ENCODE assay signal across 18 cellular contexts in genomic region chr7:116337800-116338199, GRCh38.
DNase-seq lines count a peak whose midpoint lies in the region; ATAC-seq, FAIRE-seq and TF ChIP-seq lines count a peak whose summit lies in the region.
"Had no signal": no experiment of that assay in that cellular context is flagged by ENCODE, and none has a peak within 500 bp of the region (broad histone marks: within the 10 kb centered on the region; RNA-seq: fewer than 3 reads in every experiment).

No MANE protein-coding gene starts in this region.

- FAIRE-seq in A549 (lab: Jason Lieb, UNC) (no peak), K562 (lab: Jason Lieb, UNC) (no peak)
- FAIRE-seq: G401.6, GM12891 had no signal

- H3K9me1 ChIP-seq in K562 (ENCODE audit: control insufficient read depth, insufficient read depth, low read length), result no peaks in the 10 kb centered on the region

- H3K4me2 ChIP-seq in A549, result peak overlapping the region; percentile 6; the same call in 1 of the 3 replicates
- no peak overlapping the region for H3K4me2 ChIP-seq in PC-3 (ENCODE audit: low read length)
- H3K4me2 ChIP-seq in K562 (ENCODE audit: insufficient read depth, low read length), result no peak overlapping the region
- H3K4me2 ChIP-seq: BLaER1 had no signal

- H3K4me3 Mint-ChIP-seq in CD4-positive, alpha-beta T cell, result no peak overlapping the region
- H3K4me3 Mint-ChIP-seq: H9 had no signal

- TF ChIP-seq CTCF in A549 (IDR thresholded peaks at IDR 0.05), result no peak
- TF ChIP-seq CTCF in PC-3 (conservative IDR thresholded peaks at IDR 0.05; ENCODE audit: low read depth, low read length), result no peak
- TF ChIP-seq CTCF in K562 (IDR thresholded peaks at IDR 0.05 in 2 of 3, conservative IDR thresholded peaks at IDR 0.05 in 1 of 3; ENCODE audit: insufficient read depth in 2 of 3, low read depth in 1 of 3, low read length in 3 of 3), result no peak
- TF ChIP-seq CTCF in CD4-positive, alpha-beta T cell (IDR thresholded peaks at IDR 0.05), result no peak

- H3K9me3 Mint-ChIP-seq in CD4-positive, alpha-beta T cell, result no peaks in the 10 kb centered on the region
- H3K9me3 Mint-ChIP-seq: H9 had no signal

- H3F3A ChIP-seq in PC-3 (ENCODE audit: low read length, unreplicated experiment), result no peaks in the 10 kb centered on the region

- H4K20me1 ChIP-seq in PC-3 (ENCODE audit: low read length) (no peaks in the 10 kb centered on the region), K562 (replicated peaks; ENCODE audit: control insufficient read depth, insufficient read depth, low read length) (no peaks in the 10 kb centered on the region)
- H4K20me1 ChIP-seq: BLaER1 had no signal

- TF ChIP-seq POLR2A in A549 (IDR thresholded peaks at IDR 0.05; ENCODE audit: low read length), result no peak
- TF ChIP-seq POLR2A in K562 (conservative IDR thresholded peaks at IDR 0.05), result no peak

- peaks cover 35% of the 10 kb centered on the region for H3K4me1 ChIP-seq in A549
- peaks cover 42% of the 10 kb centered on the region for H3K4me1 ChIP-seq in PC-3 (ENCODE audit: insufficient read depth, low read length)
- H3K4me1 ChIP-seq in K562 (replicated peaks in 1 of 2; ENCODE audit: control insufficient read depth in 2 of 2, insufficient read depth in 2 of 2, low read length in 2 of 2), result peaks cover 0 to 16% of the 10 kb centered on the region in 2 experiments; a peak in 3 of 5 replicates
- peaks cover 0 to 27% (median 17%) of the 10 kb centered on the region in 5 donors for H3K4me1 ChIP-seq in subcutaneous abdominal adipose tissue (ENCODE audit: control insufficient read depth in 5 of 5, insufficient read depth in 5 of 5, low read length in 5 of 5)

- H3K4me1 Mint-ChIP-seq in CD4-positive, alpha-beta T cell (ENCODE audit: low read depth), result no peaks in the 10 kb centered on the region

- no peak overlapping the region for H3K4me3 ChIP-seq in A549
- H3K4me3 ChIP-seq in PC-3 (ENCODE audit: low read length), result no peak overlapping the region
- no peak overlapping the region for H3K4me3 ChIP-seq in K562
- H3K4me3 ChIP-seq in subcutaneous abdominal adipose tissue (ENCODE audit: low read depth in 1 of 5, low read length in 5 of 5), result no peak overlapping the region
- H3K4me3 ChIP-seq: BLaER1 had no signal

- H3K36me3 Mint-ChIP-seq in CD4-positive, alpha-beta T cell (ENCODE audit: low read depth), result no peaks in the 10 kb centered on the region

- no peaks in the 10 kb centered on the region for H3K36me3 ChIP-seq in PC-3 (ENCODE audit: low read depth, low read length)
- H3K36me3 ChIP-seq in K562 (ENCODE audit: control insufficient read depth, insufficient read depth, low read length), result no peaks in the 10 kb centered on the region
- no peaks in the 10 kb centered on the region for H3K36me3 ChIP-seq in subcutaneous abdominal adipose tissue (ENCODE audit: control insufficient read depth in 5 of 5, insufficient read depth in 5 of 5, low read length in 5 of 5)
- H3K36me3 ChIP-seq: BLaER1 had no signal

- DNase-seq in A549 (ENCODE audit: low read depth in 1 of 2, low spot score in 1 of 2) (no peak), PC-3 (peak; percentile 45), K562 (ENCODE audit: extremely low read depth in 1 of 4, low spot score in 3 of 4) (no peak)
- no peak for DNase-seq in CD4-positive, alpha-beta T cell
- DNase-seq: AML-193, DMS79, EL, GOT3, H9, KBM-7 had no signal

- H3K79me2 ChIP-seq in PC-3 (ENCODE audit: low read length) (no peaks in the 10 kb centered on the region), K562 (ENCODE audit: control insufficient read depth, insufficient read depth, low read length) (no peaks in the 10 kb centered on the region)

- TF ChIP-seq RAD21 in A549 (conservative IDR thresholded peaks at IDR 0.05 in 1 of 2, IDR thresholded peaks at IDR 0.05 in 1 of 2) (no peak), K562 (CRISPR knock-in tag; conservative IDR thresholded peaks at IDR 0.05 in 1 of 2, IDR thresholded peaks at IDR 0.05 in 1 of 2) (no peak)

- intact Hi-C loops in PC-3 (cut with micrococcal nuclease), result no loop called here
- intact Hi-C loops in K562 (cut with micrococcal nuclease), result no loop called here
- intact Hi-C loops in CD4-positive, alpha-beta T cell (cut with DNase I, micrococcal nuclease), result no loop called here

- no peak overlapping the region; a peak in 3 of 6 replicates for H3K27ac ChIP-seq in A549
- H3K27ac ChIP-seq in PC-3 (ENCODE audit: low read length), result no peak overlapping the region
- no peak overlapping the region for H3K27ac ChIP-seq in K562 (ENCODE audit: extremely low read depth, low read depth, low read length)
- H3K27ac ChIP-seq in subcutaneous abdominal adipose tissue (ENCODE audit: low read depth, low read length), result peak overlapping the region; percentile 47
- H3K27ac ChIP-seq in CD4-positive, alpha-beta T cell (ENCODE audit: low read depth, low read length), result no peak overlapping the region
- H3K27ac ChIP-seq: 22Rv1, BLaER1, HL-60 had no signal

- H3K9me3 ChIP-seq in A549, result no peaks in the 10 kb centered on the region
- H3K9me3 ChIP-seq in PC-3 (ENCODE audit: low read length), result no peaks in the 10 kb centered on the region
- H3K9me3 ChIP-seq in K562 (replicated peaks; ENCODE audit: control insufficient read depth, insufficient read depth, low read depth, low read length), result no peaks in the 10 kb centered on the region
- no peaks in the 10 kb centered on the region for H3K9me3 ChIP-seq in subcutaneous abdominal adipose tissue (ENCODE audit: control insufficient read depth in 5 of 5, low read length in 5 of 5)
- no peaks in the 10 kb centered on the region for H3K9me3 ChIP-seq in CD4-positive, alpha-beta T cell (ENCODE audit: control insufficient read depth, low read length)
- H3K9me3 ChIP-seq: BLaER1 had no signal

- CTCF ChIA-PET in A549 (lab: Yijun Ruan, JAX), result interaction anchor here (1.0 to 1.2 kb wide), 2 partner anchors 100 to 188 kb away, joined by 3 read pairs; no protein-coding TSS in a partner anchor
- CTCF ChIA-PET in PC-3 (lab: Charles Lee), result no interaction called here
- CTCF ChIA-PET in K562 (lab: Yijun Ruan, JAX; ENCODE audit: low intra/inter-chr PET ratio), result no interaction called here
- CTCF ChIA-PET in CD4-positive, alpha-beta T cell (lab: Charles Lee), result no interaction called here

- TF ChIP-seq EP300 in A549 (IDR thresholded peaks at IDR 0.05) (no peak), K562 (IDR thresholded peaks at IDR 0.05; ENCODE audit: low read length) (no peak)

- in situ Hi-C loops in K562 (cut with MboI), result no loop called here

- BruUV-seq in PC-3 (replicated peaks; lab: Mats Ljungman, UMichigan), result no TSS peak
- BruUV-seq in K562 (replicated peaks; lab: Mats Ljungman, UMichigan), result no TSS peak

- H3K9me2 ChIP-seq in PC-3 (replicated peaks; ENCODE audit: low read length), result no peaks in the 10 kb centered on the region

- POLR2A ChIA-PET in A549 (lab: Yijun Ruan, JAX), result no interaction called here
- POLR2A ChIA-PET in PC-3 (lab: Charles Lee; ENCODE audit: unreplicated experiment), result no interaction called here
- POLR2A ChIA-PET in K562 (lab: Yijun Ruan, JAX), result no interaction called here
- POLR2A ChIA-PET in CD4-positive, alpha-beta T cell (lab: Charles Lee), result no interaction called here

- ATAC-seq in A549 (no peak), PC-3 (peak; percentile 15; the same call in 1 of the 2 replicates), K562 (no peak), HG03439 (IDR thresholded peaks at IDR 0.05; ENCODE audit: unreplicated experiment) (no peak), HG03095 (IDR thresholded peaks at IDR 0.05; ENCODE audit: unreplicated experiment) (no peak)
- ATAC-seq in CD4-positive, alpha-beta T cell (ENCODE audit: poor library complexity), result no peak

- H3K9ac ChIP-seq in PC-3 (ENCODE audit: low read length), result no peak overlapping the region
- no peak overlapping the region for H3K9ac ChIP-seq in K562 (ENCODE audit: insufficient read depth in 1 of 2, low read depth in 2 of 2, low read length in 2 of 2)
- no peak overlapping the region for H3K9ac ChIP-seq in subcutaneous abdominal adipose tissue (ENCODE audit: low read length in 5 of 5)
- H3K9ac ChIP-seq: BLaER1 had no signal

- H3K27me3 ChIP-seq in PC-3 (ENCODE audit: low read length) (no peaks in the 10 kb centered on the region), K562 (ENCODE audit: control insufficient read depth in 2 of 2, insufficient read depth in 2 of 2, low read length in 2 of 2) (no peaks in the 10 kb centered on the region; a peak in 1 of 5 replicates), subcutaneous abdominal adipose tissue (ENCODE audit: control insufficient read depth in 5 of 5, insufficient read depth in 4 of 5, low read length in 5 of 5) (no peaks in the 10 kb centered on the region)
- H3K27me3 ChIP-seq in CD4-positive, alpha-beta T cell (ENCODE audit: control insufficient read depth, insufficient read depth, low read length), result peaks cover 3% of the 10 kb centered on the region
- H3K27me3 ChIP-seq: BLaER1 had no signal

- H2AFZ ChIP-seq in PC-3 (ENCODE audit: low read length) (no peak overlapping the region), K562 (ENCODE audit: low read depth, low read length) (no peak overlapping the region)

- H3K27me3 Mint-ChIP-seq in CD4-positive, alpha-beta T cell, result peaks cover 5% of the 10 kb centered on the region

- H3K27ac Mint-ChIP-seq in CD4-positive, alpha-beta T cell, result no peak overlapping the region
- H3K27ac Mint-ChIP-seq: H9 had no signal

TF ChIP-seq in A549, 52 proteins besides CTCF, POLR2A, EP300 and RAD21 (continues in another document):
- TF ChIP-seq EHMT2 (IDR thresholded peaks at IDR 0.05; ENCODE audit: low read depth) (no peak), SMC3 (IDR thresholded peaks at IDR 0.05) (no peak), CEBPB (IDR thresholded peaks at IDR 0.05) (no peak), SREBF2 (IDR thresholded peaks at IDR 0.05) (no peak), NFE2L2 (conservative IDR thresholded peaks at IDR 0.05; ENCODE audit: low read length) (no peak)

TF ChIP-seq in K562, 482 proteins besides CTCF, POLR2A, EP300 and RAD21 (continues in another document):
- TF ChIP-seq CBFA2T3 (IDR thresholded peaks at IDR 0.05) (0 out of 2 replicates have a peak, but pooled peaks have one; percentile 28), SRSF9 (IDR thresholded peaks at IDR 0.05; ENCODE audit: borderline replicate concordance, low read depth, low read length) (no peak), ZBTB7A (IDR thresholded peaks at IDR 0.05; ENCODE audit: borderline replicate concordance, control insufficient read depth, low read depth, low read length) (no peak), LCOR (CRISPR knock-in tag; IDR thresholded peaks at IDR 0.05) (no peak), MAFK (IDR thresholded peaks at IDR 0.05; ENCODE audit: low read length) (no peak), CBX1 (IDR thresholded peaks at IDR 0.05; ENCODE audit: low read depth) (no peak), TCF3 (CRISPR knock-in tag; IDR thresholded peaks at IDR 0.05) (peak; percentile 72), EP400 (IDR thresholded peaks at IDR 0.05) (0 out of 2 replicates have a peak, but pooled peaks have one; percentile 9), ZNF583 (CRISPR knock-in tag; IDR thresholded peaks at IDR 0.05) (no peak), RAD51 (IDR thresholded peaks at IDR 0.05; ENCODE audit: borderline replicate concordance, low read depth) (no peak), WHSC1 (IDR thresholded peaks at IDR 0.05; ENCODE audit: low read length) (no peak), YBX1 (IDR thresholded peaks at IDR 0.05) (no peak)
